ENCODE assay signal across 8 cellular contexts in genomic region chrX:72540318-72540717, GRCh38. TPM values are rescaled to one million over a fixed set of nuclear protein-coding genes. Genes with fewer than 3 reads are reported as not detected.
DNase-seq lines count a peak whose midpoint lies in the region; ATAC-seq and FAIRE-seq lines count a peak whose summit lies in the region.

No MANE protein-coding gene starts in this region.

- no peak overlapping the region for H2BK15ac ChIP-seq in mesenchymal stem cell (ENCODE audit: low read depth, poor library complexity, severe bottlenecking)

- no peak overlapping the region for H3K14ac ChIP-seq in mesenchymal stem cell (ENCODE audit: low read length in 2 of 2)

- no peaks in the 10 kb centered on the region for H3K4me1 ChIP-seq in mesenchymal stem cell (ENCODE audit: control insufficient read depth, insufficient read depth, low read depth, low read length)

- H3K4me3 ChIP-seq in mesenchymal stem cell (ENCODE audit: insufficient read depth in 1 of 2, low read depth in 1 of 2, low read length in 2 of 2) = no peak overlapping the region

- no peak overlapping the region for H3K27ac ChIP-seq in mesenchymal stem cell (ENCODE audit: low read length, poor library complexity, severe bottlenecking)

- H3K23ac ChIP-seq in mesenchymal stem cell (ENCODE audit: low read length in 2 of 2) = no peak overlapping the region

- H4K91ac ChIP-seq in mesenchymal stem cell (ENCODE audit: low read length) = no peak overlapping the region

- H3K9ac ChIP-seq in mesenchymal stem cell (ENCODE audit: low read length) = peak overlapping the region; percentile 35

- ATAC-seq in GM18517 (IDR thresholded peaks at IDR 0.05; ENCODE audit: unreplicated experiment) (no peak), GM19463 (IDR thresholded peaks at IDR 0.05; ENCODE audit: unreplicated experiment) (no peak)

- peaks cover 0 to 47% of the 10 kb centered on the region in 2 experiments for H3K27me3 ChIP-seq in mesenchymal stem cell (ENCODE audit: control insufficient read depth in 1 of 2, insufficient read depth in 1 of 2, low read length in 2 of 2)

- DNase-seq in EL (peak; percentile 14), NCI-H2107 (lab: John Stamatoyannopoulos, UW) (peak; percentile 2), mesenchymal stem cell (peak; percentile 26)
- no peak for DNase-seq in stimulated activated CD4-positive, alpha-beta T cell treated with anti-CD3 and anti-CD28 coated beads, Interleukin-4, amount 100 ng/mL, for 24 hours
- DNase-seq in stimulated activated CD4-positive, alpha-beta T cell treated with anti-CD3 and anti-CD28 coated beads, Interleukin-4, amount 100 ng/mL, for 1 hour = no peak

- no peak overlapping the region for H4K8ac ChIP-seq in mesenchymal stem cell (ENCODE audit: low read length)

- peaks cover 4 to 12% of the 10 kb centered on the region in 2 experiments for H3K36me3 ChIP-seq in mesenchymal stem cell (ENCODE audit: control insufficient read depth in 1 of 2, insufficient read depth in 2 of 2, low read depth in 1 of 2, low read length in 2 of 2)

- no peak overlapping the region for H2AK5ac ChIP-seq in mesenchymal stem cell (ENCODE audit: low read length, severe bottlenecking)

- peak; percentile 92 for FAIRE-seq in colon (lab: Jason Lieb, UNC)

- no peak overlapping the region for H2BK12ac ChIP-seq in mesenchymal stem cell (ENCODE audit: low read length in 2 of 2)

- H3K9me3 ChIP-seq in mesenchymal stem cell (ENCODE audit: control insufficient read depth, low read length) = no peaks in the 10 kb centered on the region

- no peak overlapping the region for H3K4ac ChIP-seq in mesenchymal stem cell (ENCODE audit: low read depth in 1 of 2, low read length in 2 of 2)

- H3K4me2 ChIP-seq in mesenchymal stem cell (ENCODE audit: low read length, poor library complexity, severe bottlenecking) = no peak overlapping the region

- H2AFZ ChIP-seq in mesenchymal stem cell (ENCODE audit: low read depth, low read length) = no peak overlapping the region

- no peak overlapping the region for H2BK5ac ChIP-seq in mesenchymal stem cell (ENCODE audit: low read depth, low read length, poor library complexity, severe bottlenecking)

- no CpG with 5 or more reads among the region's 5 CpGs for WGBS in mesenchymal stem cell

- H2BK120ac ChIP-seq in mesenchymal stem cell (ENCODE audit: low read depth, low read length) = no peak overlapping the region

- peaks cover 3% of the 10 kb centered on the region for H3K79me1 ChIP-seq in mesenchymal stem cell (replicated peaks; ENCODE audit: low read length, poor library complexity, severe bottlenecking)

- no peak overlapping the region for H3K18ac ChIP-seq in mesenchymal stem cell (ENCODE audit: low read depth in 1 of 2, low read length in 2 of 2)

RNA-seq across cellular contexts. Expression of gene HDAC8, which starts 32.3 kb away (rescaled TPM):
- polyA plus RNA-seq in mesenchymal stem cell (2013, experiment 1 of 2) = 15.0 TPM
- polyA plus RNA-seq in mesenchymal stem cell (2013, experiment 2 of 2) = 15.3 TPM

Comparison
In these comparisons a context has a peak if more than half of its experiments do, and no peak if none do; other contexts are left out.
1. DNase-seq: peak in EL (single experiment), NCI-H2107 (single experiment) and mesenchymal stem cell (single experiment); none in stimulated activated CD4-positive, alpha-beta T cell treated with anti-CD3 and anti-CD28 coated beads, Interleukin-4, amount 100 ng/mL, for 24 hours (single experiment) and stimulated activated CD4-positive, alpha-beta T cell treated with anti-CD3 and anti-CD28 coated beads, Interleukin-4, amount 100 ng/mL, for 1 hour (single experiment).